ENCODE assay signal across 19 cellular contexts in genomic region chr2:28293416-28293815, GRCh38.
DNase-seq lines count a peak whose midpoint lies in the region; ATAC-seq and TF ChIP-seq lines count a peak whose summit lies in the region.
"Had no signal": no experiment of that assay in that cellular context is flagged by ENCODE, and none has a peak within 500 bp of the region (broad histone marks: within the 10 kb centered on the region; RNA-seq: fewer than 3 reads in every experiment).

No MANE protein-coding gene starts in this region.

- no peaks in the 10 kb centered on the region for H3K27me3 Mint-ChIP-seq in osteocyte (ENCODE audit: unreplicated experiment)
- H3K27me3 Mint-ChIP-seq: B cell; CD4-positive, alpha-beta memory T cell had no signal

- no peak for TF ChIP-seq CTCF in RWPE1 (conservative IDR thresholded peaks at IDR 0.05; ENCODE audit: low read depth)
- no peak for TF ChIP-seq CTCF in osteocyte (IDR thresholded peaks at IDR 0.05)
- no peak for TF ChIP-seq CTCF in lower leg skin (IDR thresholded peaks at IDR 0.05)
- TF ChIP-seq CTCF in lower lobe of right lung (IDR thresholded peaks at IDR 0.05), result no peak

- H3K9me3 Mint-ChIP-seq in osteocyte (ENCODE audit: unreplicated experiment), result no peaks in the 10 kb centered on the region
- H3K9me3 Mint-ChIP-seq: CD4-positive, alpha-beta memory T cell; GM23338 had no signal

- POLR2A ChIA-PET in RWPE1 (lab: Yijun Ruan, JAX; ENCODE audit: low non-redundant PET), result no interaction called here

- H3K36me3 Mint-ChIP-seq in osteocyte (ENCODE audit: unreplicated experiment), result peaks cover 3% of the 10 kb centered on the region

- intact Hi-C loops in lower leg skin (cut with DNase I; ENCODE audit: low total_unique reads) (no loop called here), lower lobe of right lung (cut with DNase I) (no loop called here)

- no peak overlapping the region for H3K27ac Mint-ChIP-seq in osteocyte (ENCODE audit: unreplicated experiment)
- H3K27ac Mint-ChIP-seq: B cell; CD4-positive, alpha-beta memory T cell; GM23338 had no signal

- H3K27ac ChIP-seq in RWPE1 (peak overlapping the region; percentile 38; the same call in 1 of the 2 replicates), lower lobe of right lung (no peak overlapping the region)

- peaks cover 50% of the 10 kb centered on the region for H3K4me1 Mint-ChIP-seq in osteocyte (ENCODE audit: unreplicated experiment)
- H3K4me1 Mint-ChIP-seq: B cell had no signal

- no peaks in the 10 kb centered on the region for H3K27me3 ChIP-seq in lower lobe of right lung (ENCODE audit: low read depth)

- no peaks in the 10 kb centered on the region for H3K9me3 ChIP-seq in lower lobe of right lung

- ATAC-seq in esophagus mucosa (peak; percentile 89), HG02642 (IDR thresholded peaks at IDR 0.05; ENCODE audit: poor library complexity, unreplicated experiment) (no peak), lower lobe of right lung (no peak)
- ATAC-seq: GM23338 had no signal

- no peaks in the 10 kb centered on the region for H3K36me3 ChIP-seq in lower lobe of right lung

- TF ChIP-seq POLR2A in lower leg skin (IDR thresholded peaks at IDR 0.05), result no peak

- peak; percentile 48 for DNase-seq in EL
- DNase-seq in RWPE1 (ENCODE audit: low spot score), result peak; percentile 22
- peak; percentile 11 for DNase-seq in osteocyte (ENCODE audit: extremely low spot score, unreplicated experiment)
- DNase-seq in lower leg skin (ENCODE audit: low spot score in 2 of 2), result no peak
- no peak for DNase-seq in activated CD4-positive, alpha-beta T cell treated with anti-CD3 and anti-CD28 coated beads, Interleukin-2, amount 50 U/mL, for 4 hours
- no peak for DNase-seq in lower lobe of right lung
- DNase-seq: ACHN; CD4-positive, alpha-beta memory T cell; DMS79 treated with DMSO at 0.1 percent for 48 hours; NCI-H146; NCI-H2107; NCI-H345; NCI-H69; NK-92 treated with Interleukin-12 subunit alpha and Interleukin-12 subunit beta, amount 100 ng/mL, for 24 hours; Right ventricle myocardium superior had no signal

- no peak overlapping the region for H3K4me3 ChIP-seq in lower leg skin (ENCODE audit: low read depth, poor library complexity, severe bottlenecking)
- H3K4me3 ChIP-seq in lower lobe of right lung, result no peak overlapping the region
- H3K4me3 ChIP-seq: GM23338 had no signal

- 52 to 53% methylated on average over 5 of the region's 5 CpGs for WGBS in lower leg skin, 2 donors

- no peak overlapping the region for H3K4me3 Mint-ChIP-seq in osteocyte (ENCODE audit: unreplicated experiment)
- H3K4me3 Mint-ChIP-seq: B cell; CD4-positive, alpha-beta memory T cell; GM23338 had no signal

- CTCF ChIA-PET in RWPE1 (lab: Yijun Ruan, JAX), result interaction anchor here (0.6 kb wide), 1 partner anchor 30 kb away, joined by 3 read pairs; no protein-coding TSS in a partner anchor

- H3K4me1 ChIP-seq in lower lobe of right lung, result no peaks in the 10 kb centered on the region

Comparison
In these comparisons a context has a peak if more than half of its experiments do, and no peak if none do; other contexts are left out.
1. DNase-seq: peak in EL (single experiment), RWPE1 (single experiment) and osteocyte (single experiment); none in lower leg skin (0 of 2), activated CD4-positive, alpha-beta T cell treated with anti-CD3 and anti-CD28 coated beads, Interleukin-2, amount 50 U/mL, for 4 hours (0 of 2) and lower lobe of right lung (single experiment).